ENCODE assay signal across 9 cellular contexts in genomic region chr4:14856076-14856926, GRCh38.
DNase-seq lines count a peak whose midpoint lies in the region; ATAC-seq, FAIRE-seq and TF ChIP-seq lines count a peak whose summit lies in the region.
"Had no signal": no experiment of that assay in that cellular context is flagged by ENCODE, and none has a peak within 500 bp of the region (broad histone marks: within the 10 kb centered on the region; RNA-seq: fewer than 3 reads in every experiment).

No MANE protein-coding gene starts in this region.

- H3K9ac ChIP-seq in GM23248, result peak overlapping the region; percentile 47
- H3K9ac ChIP-seq in keratinocyte (ENCODE audit: control insufficient read depth, extremely low read depth, insufficient read depth, low read length), result peak overlapping the region; percentile 62

- peak overlapping the region; percentile 92 for H3K27ac Mint-ChIP-seq in activated T-helper 17 cell treated with anti-CD3 and anti-CD28 coated beads, Interleukin-2, amount 50 U/mL, for 72 hours
- H3K27ac Mint-ChIP-seq in glutamatergic neuron (ENCODE audit: unreplicated experiment), result no peak overlapping the region

- H3K79me2 ChIP-seq in GM23248 (ENCODE audit: insufficient read depth) (no peaks in the 10 kb centered on the region), keratinocyte (ENCODE audit: control insufficient read depth, insufficient read depth, low read length) (no peaks in the 10 kb centered on the region)

- WGBS in GM23248 (ENCODE audit: low coverage in 1 of 2, low lambda C conversion rate in 2 of 2, missing lambda C conversion rate in 2 of 2), 2 experiments, result 2 to 3% methylated on average over 5 of the region's 5 CpGs

- ATAC-seq in activated T-helper 17 cell treated with anti-CD3 and anti-CD28 coated beads, Interleukin-2, amount 50 U/mL, for 72 hours (replicated peaks), result peak; percentile 95

- H3K4me2 ChIP-seq in GM23248 (ENCODE audit: unreplicated experiment), result peak overlapping the region; percentile 45
- H3K4me2 ChIP-seq in keratinocyte (ENCODE audit: control insufficient read depth, extremely low read depth, insufficient read depth, low read depth, low read length), result peak overlapping the region; percentile 61

- H4K20me1 ChIP-seq in GM23248 (ENCODE audit: insufficient read depth) (no peaks in the 10 kb centered on the region), keratinocyte (ENCODE audit: control insufficient read depth, extremely low read depth, insufficient read depth, low read length) (no peaks in the 10 kb centered on the region)

- peak overlapping the region; percentile 57 for H3K4me3 Mint-ChIP-seq in activated T-helper 17 cell treated with anti-CD3 and anti-CD28 coated beads, Interleukin-2, amount 50 U/mL, for 72 hours
- no peak overlapping the region for H3K4me3 Mint-ChIP-seq in glutamatergic neuron (ENCODE audit: unreplicated experiment)
- H3K4me3 Mint-ChIP-seq: T-cell had no signal

- H3K36me3 ChIP-seq in GM23248 (ENCODE audit: low read depth) (no peaks in the 10 kb centered on the region), keratinocyte (ENCODE audit: control insufficient read depth in 2 of 2, extremely low read depth in 1 of 2, insufficient read depth in 2 of 2, low read length in 2 of 2) (no peaks in the 10 kb centered on the region)

- in situ Hi-C loops in GM23248 (cut with MboI), result no loop called here

- H3K4me1 ChIP-seq in GM23248 (ENCODE audit: insufficient read depth), result peaks cover 25% of the 10 kb centered on the region
- H3K4me1 ChIP-seq in keratinocyte (ENCODE audit: control insufficient read depth, extremely low read depth, insufficient read depth, low read length), result peaks cover 32% of the 10 kb centered on the region

- peaks cover 5% of the 10 kb centered on the region for H3K9me3 Mint-ChIP-seq in activated T-helper 17 cell treated with anti-CD3 and anti-CD28 coated beads, Interleukin-2, amount 50 U/mL, for 72 hours
- peaks cover 1% of the 10 kb centered on the region for H3K9me3 Mint-ChIP-seq in glutamatergic neuron (ENCODE audit: unreplicated experiment)
- H3K9me3 Mint-ChIP-seq: T-cell had no signal

- H3K4me3 ChIP-seq in GM12864 (ENCODE audit: low read depth, low read length) (no peak overlapping the region), GM23248 (no peak overlapping the region), keratinocyte (ENCODE audit: control insufficient read depth in 2 of 3, extremely low read depth in 1 of 3, insufficient read depth in 2 of 3, low read depth in 1 of 3, low read length in 3 of 3) (no peak overlapping the region)

- no peaks in the 10 kb centered on the region for H3K9me1 ChIP-seq in keratinocyte (ENCODE audit: control insufficient read depth, extremely low read depth, insufficient read depth, low read length)

- H3K27ac ChIP-seq in GM23248 (peak overlapping the region; percentile 89), keratinocyte (ENCODE audit: control insufficient read depth, insufficient read depth, low read length) (peak overlapping the region; percentile 92)

- H3K27me3 ChIP-seq in GM23248 (replicated peaks; ENCODE audit: insufficient read depth) (no peaks in the 10 kb centered on the region), keratinocyte (ENCODE audit: control insufficient read depth, extremely low read depth, insufficient read depth, low read length) (no peaks in the 10 kb centered on the region)

- no peaks in the 10 kb centered on the region for H3K36me3 Mint-ChIP-seq in activated T-helper 17 cell treated with anti-CD3 and anti-CD28 coated beads, Interleukin-2, amount 50 U/mL, for 72 hours (ENCODE audit: low read depth)
- no peaks in the 10 kb centered on the region for H3K36me3 Mint-ChIP-seq in glutamatergic neuron (ENCODE audit: unreplicated experiment)
- H3K36me3 Mint-ChIP-seq: T-cell had no signal

- FAIRE-seq in keratinocyte (lab: Jason Lieb, UNC), result peak; percentile 100

- peaks cover 34% of the 10 kb centered on the region for H3F3A ChIP-seq in GM23248 (ENCODE audit: insufficient read depth)

- H3K4me1 Mint-ChIP-seq in activated T-helper 17 cell treated with anti-CD3 and anti-CD28 coated beads, Interleukin-2, amount 50 U/mL, for 72 hours, result peaks cover 19% of the 10 kb centered on the region
- no peaks in the 10 kb centered on the region for H3K4me1 Mint-ChIP-seq in glutamatergic neuron (ENCODE audit: low read depth, unreplicated experiment)
- H3K4me1 Mint-ChIP-seq: T-cell had no signal

- no peaks in the 10 kb centered on the region for H3K9me2 ChIP-seq in GM23248 (ENCODE audit: insufficient read depth)

- dilution Hi-C loops in keratinocyte (cut with MboI; ENCODE audit: extremely low pct_ligation_motif_present, low sequenced_read_pairs), result no loop called here

- TF ChIP-seq CTCF in GM12864 (IDR thresholded peaks at IDR 0.05; ENCODE audit: low read depth, low read length, missing control alignments) (no peak), keratinocyte (optimal IDR thresholded peaks at IDR 0.05 in 1 of 3, IDR thresholded peaks at IDR 0.05 in 1 of 3, conservative IDR thresholded peaks at IDR 0.05 in 1 of 3; ENCODE audit: extremely low read depth in 1 of 3, insufficient read depth in 2 of 3, low read length in 3 of 3) (no peak), glutamatergic neuron (IDR thresholded peaks at IDR 0.05; ENCODE audit: partially characterized antibody, unreplicated experiment) (no peak)

- DNase-seq in GM12864 (ENCODE audit: low read depth) (peak; percentile 81), GM23248 (peak; percentile 98), M059J (ENCODE audit: low read depth) (peak; percentile 98), keratinocyte (ENCODE audit: low read depth, low spot score) (peak; percentile 91), glutamatergic neuron (no peak), COLO668 (lab: John Stamatoyannopoulos, UW; ENCODE audit: unreplicated experiment) (no peak)
- DNase-seq in stimulated activated CD8-positive, alpha-beta memory T cell treated with anti-CD3 and anti-CD28 coated beads, Interleukin-4, amount 100 ng/mL, for 48 hours, result peak; percentile 66
- DNase-seq: T-cell had no signal

- peaks cover 20% of the 10 kb centered on the region for H3K27me3 Mint-ChIP-seq in activated T-helper 17 cell treated with anti-CD3 and anti-CD28 coated beads, Interleukin-2, amount 50 U/mL, for 72 hours
- H3K27me3 Mint-ChIP-seq in glutamatergic neuron (ENCODE audit: unreplicated experiment), result no peaks in the 10 kb centered on the region

- peak overlapping the region; percentile 26; the same call in 1 of the 2 replicates for H2AFZ ChIP-seq in GM23248
- no peak overlapping the region for H2AFZ ChIP-seq in keratinocyte (ENCODE audit: control insufficient read depth, low read length)

- H3K9me3 ChIP-seq in GM23248 (ENCODE audit: low read depth), result no peaks in the 10 kb centered on the region
- H3K9me3 ChIP-seq in keratinocyte (ENCODE audit: control insufficient read depth, low read depth, low read length), result no peaks in the 10 kb centered on the region

Comparison
In these comparisons a context has a peak if more than half of its experiments do, and no peak if none do; other contexts are left out.
1. DNase-seq: peak in GM12864 (single experiment), GM23248 (single experiment), M059J (single experiment), keratinocyte (single experiment) and stimulated activated CD8-positive, alpha-beta memory T cell treated with anti-CD3 and anti-CD28 coated beads, Interleukin-4, amount 100 ng/mL, for 48 hours (single experiment); none in glutamatergic neuron (single experiment) and COLO668 (single experiment).